30 cellular contexts compared by ENCODE assay signal in genomic region chr1:234018816-234019215, GRCh38.
"Had no signal": no experiment of that assay in that cellular context is flagged by ENCODE, and none has a peak within 500 bp of the region (broad histone marks: within the 10 kb centered on the region; RNA-seq: fewer than 3 reads in every experiment).

No MANE protein-coding gene starts in this region.

- H3K27me3 ChIP-seq: adrenal gland, body of pancreas, cardiac muscle cell, colonic mucosa, gastrocnemius medialis had no signal

- FAIRE-seq: endometrium, endothelial cell of umbilical vein had no signal

- H3K36me3 ChIP-seq: adrenal gland, cardiac muscle cell, colonic mucosa, gastrocnemius medialis, heart left ventricle had no signal

- H3K4me1 ChIP-seq: adrenal gland, body of pancreas, colonic mucosa, gastrocnemius medialis, heart left ventricle had no signal

- H3K27ac ChIP-seq: adrenal gland, body of pancreas, cardiac muscle cell, colonic mucosa, gastrocnemius medialis, heart left ventricle had no signal

- H3K9me3 ChIP-seq: adrenal gland, body of pancreas, colonic mucosa, gastrocnemius medialis had no signal

- ATAC-seq: activated CD4-positive, alpha-beta T cell treated with anti-CD3 and anti-CD28 coated beads for 36 hours; activated CD8-positive, alpha-beta memory T cell treated with anti-CD3 and anti-CD28 coated beads, Interleukin-2, amount 10 ng/mL, durations not matched to agents 7 days and 5 days; activated CD8-positive, alpha-beta T cell treated with anti-CD3 and anti-CD28 coated beads, Interleukin-2, amount 10 ng/mL, durations not matched to agents 7 days and 5 days; activated naive CD8-positive, alpha-beta T cell treated with anti-CD3 and anti-CD28 coated beads, Interleukin-2, amount 50 U/mL, for 24 hours; body of pancreas; gastrocnemius medialis; heart left ventricle had no signal

- H3K4me3 ChIP-seq: adrenal gland, body of pancreas, cardiac muscle cell, colonic mucosa, gastrocnemius medialis, heart left ventricle had no signal

- DNase-seq: activated CD4-positive, alpha-beta memory T cell treated with anti-CD3 and anti-CD28 coated beads for 36 hours; activated CD4-positive, alpha-beta T cell treated with anti-CD3 and anti-CD28 coated beads for 36 hours; activated CD4-positive, alpha-beta T cell treated with anti-CD3 and anti-CD28 coated beads, Interleukin-2, amount 10 ng/mL, durations not matched to agents 24 days and 14 days; activated CD4-positive, CD25-positive, alpha-beta regulatory T cell; activated CD4-positive, CD25-positive, alpha-beta regulatory T cell treated with anti-CD3 and anti-CD28 coated beads, Interleukin-2, amount 50 U/mL, for 72 hours; activated CD8-positive, alpha-beta memory T cell treated with anti-CD3 and anti-CD28 coated beads, Interleukin-2, amount 10 ng/mL, durations not matched to agents 7 days and 5 days; activated CD8-positive, alpha-beta memory T cell treated with anti-CD3 and anti-CD28 coated beads, Interleukin-2, amount 50 U/mL, for 4 hours; activated CD8-positive, alpha-beta T cell treated with anti-CD3 and anti-CD28 coated beads, Interleukin-2, amount 10 ng/mL, durations not matched to agents 7 days and 5 days; activated effector memory CD4-positive, alpha-beta T cell treated with anti-CD3 and anti-CD28 coated beads, Interleukin-2, amount 50 U/mL, for 16 hours; activated naive CD4-positive, alpha-beta T cell treated with anti-CD3 and anti-CD28 coated beads for 36 hours; activated naive CD8-positive, alpha-beta T cell treated with anti-CD3 and anti-CD28 coated beads for 36 hours; activated naive CD8-positive, alpha-beta T cell treated with anti-CD3 and anti-CD28 coated beads, Interleukin-2, amount 50 U/mL, for 24 hours; activated T-cell treated with anti-CD3 and anti-CD28 coated beads, Interleukin-2, amount 50 U/mL, for 1 hour; activated T-cell treated with anti-CD3 and anti-CD28 coated beads, Interleukin-2, amount 50 U/mL, for 48 hours; adrenal gland; amygdala; aorta; body of pancreas; central memory CD4-positive, alpha-beta T cell; cerebellar nuclear complex; colonic mucosa; effector CD8-positive, alpha-beta T cell; foreskin fibroblast; gastrocnemius medialis; glutamatergic neuron; heart left ventricle; T-helper 2 cell had no signal
